ENCODE assay signal across 8 cellular contexts in the genomic region with DNA sequence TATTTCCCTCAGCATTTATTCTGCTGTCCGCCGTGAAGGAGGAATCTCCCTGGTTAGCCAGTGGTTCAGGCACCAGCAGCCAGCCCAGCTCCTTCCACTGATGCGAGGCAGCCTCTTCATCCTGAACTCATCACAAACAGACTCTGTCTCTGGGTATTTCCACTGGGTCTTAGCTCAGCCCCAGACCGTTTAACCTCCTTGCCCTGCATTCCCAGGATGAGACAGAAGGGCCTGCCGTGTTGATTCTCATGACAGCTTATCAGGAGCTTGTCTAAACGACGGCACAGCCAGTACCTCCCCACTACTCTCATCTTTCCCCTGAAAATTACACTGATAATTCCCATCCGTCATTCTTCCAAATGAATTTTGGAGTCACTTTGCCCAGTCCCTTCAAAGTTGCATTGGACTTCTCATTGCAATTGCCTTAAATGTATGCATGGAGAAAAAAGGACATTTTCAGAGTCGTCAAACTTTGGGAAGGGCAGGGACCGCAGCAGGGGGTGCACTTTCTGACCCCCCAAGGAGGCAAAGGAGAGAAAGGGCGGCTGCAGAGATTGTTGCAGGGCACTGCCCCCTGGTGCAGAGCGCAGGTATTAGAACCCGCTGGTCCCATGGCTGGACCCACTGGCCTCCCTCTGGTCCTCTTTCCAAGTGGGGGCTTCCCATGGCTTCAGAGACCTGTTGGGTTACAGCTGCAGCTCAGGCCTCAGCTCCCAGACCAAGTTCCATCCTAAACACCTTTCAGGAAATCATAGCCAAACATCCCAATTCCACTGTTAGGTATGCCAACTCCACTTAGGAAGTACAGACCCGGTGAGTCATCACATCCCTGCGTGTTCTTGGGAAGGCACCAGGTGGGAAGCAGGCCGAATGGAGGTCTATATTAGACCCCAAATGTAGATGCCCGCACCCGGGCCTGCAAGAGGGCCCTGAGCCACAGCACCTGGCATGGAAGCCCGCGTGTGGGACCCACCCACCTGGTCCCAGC. TPM values are rescaled to one million over a fixed set of nuclear protein-coding genes. Genes with fewer than 3 reads are reported as not detected.
DNase-seq lines count a peak whose midpoint lies in the region; ATAC-seq and TF ChIP-seq lines count a peak whose summit lies in the region.

No MANE protein-coding gene starts in this region.

- ATAC-seq in WTC11: no peak
- ATAC-seq in effector memory CD8-positive, alpha-beta T cell (replicated peaks): no peak
- ATAC-seq in GM19023 (IDR thresholded peaks at IDR 0.05; ENCODE audit: unreplicated experiment): no peak
- no peak for ATAC-seq in GM21576 (IDR thresholded peaks at IDR 0.05; ENCODE audit: unreplicated experiment)
- ATAC-seq in HG03469 (IDR thresholded peaks at IDR 0.05; ENCODE audit: unreplicated experiment): no peak

- H3K4me1 Mint-ChIP-seq in WTC11: peaks cover 40% of the 10 kb centered on the region
- H3K4me1 Mint-ChIP-seq in effector memory CD8-positive, alpha-beta T cell (ENCODE audit: low read depth in 2 of 2): peaks cover 14 to 16% of the 10 kb centered on the region in 2 donors

- no peaks in the 10 kb centered on the region for H3K36me3 Mint-ChIP-seq in WTC11
- no peaks in the 10 kb centered on the region for H3K36me3 Mint-ChIP-seq in effector memory CD8-positive, alpha-beta T cell (ENCODE audit: insufficient read depth)

- DNase-seq in AG20443 (ENCODE audit: low spot score) (peak; percentile 69), GM20000 (ENCODE audit: low spot score) (no peak), WTC11 (ENCODE audit: low spot score) (peak; percentile 74), left kidney (ENCODE audit: low read depth, low spot score) (peak; percentile 20)
- DNase-seq in effector memory CD8-positive, alpha-beta T cell: no peak

- peaks cover 23% of the 10 kb centered on the region for H3K27me3 Mint-ChIP-seq in WTC11 (ENCODE audit: low read depth)
- peaks cover 7 to 26% of the 10 kb centered on the region in 2 donors for H3K27me3 Mint-ChIP-seq in effector memory CD8-positive, alpha-beta T cell

- CTCF ChIA-PET in WTC11 (lab: Charles Lee): interaction anchor here (0.6 to 1.6 kb wide), 8 partner anchors 9 to 161 kb away, joined by 3 to 6 read pairs (median 3); a partner anchor contains a TSS

- no peaks in the 10 kb centered on the region for H3K9me3 Mint-ChIP-seq in WTC11
- no peaks in the 10 kb centered on the region for H3K9me3 Mint-ChIP-seq in effector memory CD8-positive, alpha-beta T cell

- POLR2A ChIA-PET in WTC11 (lab: Charles Lee): interaction anchor here (0.6 kb wide), 1 partner anchor 470 kb away, joined by 3 read pairs; no protein-coding TSS in a partner anchor

- no peak overlapping the region for H3K27ac Mint-ChIP-seq in WTC11
- no peak overlapping the region for H3K27ac Mint-ChIP-seq in effector memory CD8-positive, alpha-beta T cell

- H3K4me3 Mint-ChIP-seq in WTC11: no peak overlapping the region
- H3K4me3 Mint-ChIP-seq in effector memory CD8-positive, alpha-beta T cell: no peak overlapping the region

- TF ChIP-seq CTCF in GM20000 (IDR thresholded peaks at IDR 0.05; ENCODE audit: extremely low read depth, missing control alignments): peak; percentile 24
- TF ChIP-seq CTCF in WTC11 (IDR thresholded peaks at IDR 0.05): peak; percentile 75

TF ChIP-seq in WTC11, 78 proteins besides CTCF, POLR2A, EP300 and RAD21:
- TF ChIP-seq CBFB (CRISPR knock-in tag; IDR thresholded peaks at IDR 0.05; ENCODE audit: low read depth): no peak
- TF ChIP-seq, protein P1, sequence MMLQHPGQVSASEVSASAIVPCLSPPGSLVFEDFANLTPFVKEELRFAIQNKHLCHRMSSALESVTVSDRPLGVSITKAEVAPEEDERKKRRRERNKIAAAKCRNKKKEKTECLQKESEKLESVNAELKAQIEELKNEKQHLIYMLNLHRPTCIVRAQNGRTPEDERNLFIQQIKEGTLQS (CRISPR knock-in tag; conservative IDR thresholded peaks at IDR 0.05): no peak
- TF ChIP-seq, protein P2, sequence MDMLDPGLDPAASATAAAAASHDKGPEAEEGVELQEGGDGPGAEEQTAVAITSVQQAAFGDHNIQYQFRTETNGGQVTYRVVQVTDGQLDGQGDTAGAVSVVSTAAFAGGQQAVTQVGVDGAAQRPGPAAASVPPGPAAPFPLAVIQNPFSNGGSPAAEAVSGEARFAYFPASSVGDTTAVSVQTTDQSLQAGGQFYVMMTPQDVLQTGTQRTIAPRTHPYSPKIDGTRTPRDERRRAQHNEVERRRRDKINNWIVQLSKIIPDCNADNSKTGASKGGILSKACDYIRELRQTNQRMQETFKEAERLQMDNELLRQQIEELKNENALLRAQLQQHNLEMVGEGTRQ (CRISPR knock-in tag; IDR thresholded peaks at IDR 0.05): no peak
- TF ChIP-seq ZNF423 (CRISPR knock-in tag; IDR thresholded peaks at IDR 0.05): peak; percentile 56
TF ChIP-seq in WTC11: peak in this region for 1.

RNA-seq across cellular contexts. Expression of a gene that starts 3.7 kb away (rescaled TPM):
- 24.9 to 32.4 TPM (median 27.2 TPM) in 3 replicates for total RNA-seq in WTC11 (2021)

RNA-seq across cellular contexts. Expression of a gene that starts 9.8 kb away (rescaled TPM):
- total RNA-seq in WTC11 (2021): 20.9 to 22.3 TPM (median 20.9 TPM) in 3 replicates

RNA-seq across cellular contexts. Expression of a gene that starts 34.9 kb away (rescaled TPM):
- total RNA-seq in WTC11 (2021): 33.8 to 39.2 TPM (median 34.7 TPM) in 3 replicates

RNA-seq across cellular contexts. Expression of a gene that starts 37.3 kb away (rescaled TPM):
- 5.7 to 6.4 TPM (median 5.8 TPM) in 3 replicates for total RNA-seq in WTC11 (2021)

Comparison
In these comparisons a context has a peak if more than half of its experiments do, and no peak if none do; other contexts are left out.
1. DNase-seq: peak in AG20443 (single experiment), WTC11 (single experiment) and left kidney (single experiment); none in GM20000 (single experiment) and effector memory CD8-positive, alpha-beta T cell (0 of 3).